Comparison of ENCODE assay signal across 21 cellular contexts in genomic region chr2:224573724-224574123, GRCh38. TPM values are rescaled to one million over a fixed set of nuclear protein-coding genes. Genes with fewer than 3 reads are reported as not detected.
DNase-seq lines count a peak whose midpoint lies in the region; ATAC-seq and TF ChIP-seq lines count a peak whose summit lies in the region.
"Had no signal": no experiment of that assay in that cellular context is flagged by ENCODE, and none has a peak within 500 bp of the region (broad histone marks: within the 10 kb centered on the region; RNA-seq: fewer than 3 reads in every experiment).

No MANE protein-coding gene starts in this region.

- H3K4me1 ChIP-seq in CD8-positive, alpha-beta memory T cell (ENCODE audit: insufficient read depth, low read length), result peaks cover 80% of the 10 kb centered on the region
- H3K4me1 ChIP-seq in OCI-LY7 (ENCODE audit: insufficient read depth, low read length, poor library complexity, severe bottlenecking), result peaks cover 88% of the 10 kb centered on the region
- peaks cover 14% of the 10 kb centered on the region for H3K4me1 ChIP-seq in endodermal cell (ENCODE audit: control insufficient read depth, insufficient read depth, low read length)
- H3K4me1 ChIP-seq in spleen, result peaks cover 56 to 100% (median 97%) of the 10 kb centered on the region in 6 donors

- peak overlapping the region in 1 of 8 donors; percentile 4 for H3K27ac Mint-ChIP-seq in CD8-positive, alpha-beta memory T cell
- peak overlapping the region; percentile 55 for H3K27ac Mint-ChIP-seq in endodermal cell
- peak overlapping the region in 3 of 10 donors; percentile 23 to 75 (median 44) for H3K27ac Mint-ChIP-seq in naive thymus-derived CD8-positive, alpha-beta T cell
- H3K27ac Mint-ChIP-seq: activated naive CD4-positive, alpha-beta T cell treated with anti-CD3 and anti-CD28 coated beads, Interleukin-2, amount 50 U/mL, for 72 hours; activated T-helper 1 cell treated with anti-CD3 and anti-CD28 coated beads, Interleukin-12 subunit alpha, Interleukin-12 subunit beta, Interleukin-2, Interleukin-4 antibody, amounts not matched to agents 30 ng/mL and 10 ng/mL and 1 ng/mL, durations not matched to agents 14 hours and 24 hours and 36 hours; T-helper 2 cell treated with Interferon-gamma antibody and Interleukin-4, amounts not matched to agents 5 μg/mL and 100 μg/mL, for 36 hours had no signal

- H3K4me1 Mint-ChIP-seq in CD8-positive, alpha-beta memory T cell, result peaks cover 87 to 100% (median 99%) of the 10 kb centered on the region in 3 donors
- H3K4me1 Mint-ChIP-seq in endodermal cell, result peaks cover 65% of the 10 kb centered on the region
- H3K4me1 Mint-ChIP-seq in naive thymus-derived CD8-positive, alpha-beta T cell, result peaks cover 34 to 99% (median 76%) of the 10 kb centered on the region in 4 donors

- ATAC-seq in naive thymus-derived CD8-positive, alpha-beta T cell, result no peak
- ATAC-seq in left lobe of liver, result no peak
- ATAC-seq: activated naive CD4-positive, alpha-beta T cell treated with anti-CD3 and anti-CD28 coated beads, Interleukin-2, amount 50 U/mL, for 72 hours; body of pancreas; foreskin keratinocyte had no signal

- intact Hi-C loops in OCI-LY7 (cut with micrococcal nuclease; ENCODE audit: unreplicated experiment) (no loop called here), spleen (cut with DNase I; ENCODE audit: low total_unique reads) (no loop called here)

- H3K4me2 ChIP-seq in OCI-LY7 (ENCODE audit: low read length), result peak overlapping the region; percentile 72
- H3K4me2 ChIP-seq: KMS-11 had no signal

- DNase-seq in CD8-positive, alpha-beta memory T cell, result no peak
- DNase-seq in OCI-LY7 (ENCODE audit: low spot score), result no peak
- DNase-seq in endodermal cell, result no peak
- no peak for DNase-seq in naive thymus-derived CD8-positive, alpha-beta T cell
- DNase-seq in spleen, result no peak
- DNase-seq in SIG-M5 (lab: John Stamatoyannopoulos, UW), result no peak
- DNase-seq in left lobe of liver (ENCODE audit: low spot score), result no peak
- no peak for DNase-seq in NCI-H1048 (lab: John Stamatoyannopoulos, UW)
- DNase-seq: activated CD4-positive, alpha-beta T cell treated with anti-CD3 and anti-CD28 coated beads, Interleukin-2, amount 50 U/mL, for 1 hour; body of pancreas; foreskin keratinocyte; hypothalamus; lower lobe of right lung; NCI-H187; NCI-H526 treated with DMSO at 0.1 percent for 48 hours; transverse colon; WERI-Rb-1 had no signal

- H3K27me3 ChIP-seq in CD8-positive, alpha-beta memory T cell (ENCODE audit: insufficient read depth, low read length, poor library complexity, severe bottlenecking), result no peaks in the 10 kb centered on the region
- H3K27me3 ChIP-seq in endodermal cell (ENCODE audit: control insufficient read depth, insufficient read depth, low read length, poor library complexity, severe bottlenecking) (no peaks in the 10 kb centered on the region), spleen (replicated peaks in 1 of 7) (no peaks in the 10 kb centered on the region)
- H3K27me3 ChIP-seq: body of pancreas, foreskin keratinocyte, transverse colon had no signal

- H3K9me3 ChIP-seq in CD8-positive, alpha-beta memory T cell (ENCODE audit: low read length), result no peaks in the 10 kb centered on the region
- H3K9me3 ChIP-seq in OCI-LY7 (ENCODE audit: low read length), result peaks cover 9% of the 10 kb centered on the region; the same call in 1 of the 2 replicates
- no peaks in the 10 kb centered on the region for H3K9me3 ChIP-seq in endodermal cell (ENCODE audit: control insufficient read depth, low read length)
- no peaks in the 10 kb centered on the region for H3K9me3 ChIP-seq in spleen
- H3K9me3 ChIP-seq: body of pancreas, lower lobe of right lung, transverse colon had no signal

- peak overlapping the region in 6 of 7 donors; percentile 0 to 70 (median 59) for H3K4me3 Mint-ChIP-seq in CD8-positive, alpha-beta memory T cell
- H3K4me3 Mint-ChIP-seq in endodermal cell, result no peak overlapping the region
- H3K4me3 Mint-ChIP-seq in naive thymus-derived CD8-positive, alpha-beta T cell, result peak overlapping the region; percentile 52 to 86 (median 69)
- H3K4me3 Mint-ChIP-seq: activated T-helper 1 cell treated with anti-CD3 and anti-CD28 coated beads, Interleukin-12 subunit alpha, Interleukin-12 subunit beta, Interleukin-2, Interleukin-4 antibody, amounts not matched to agents 30 ng/mL and 10 ng/mL and 1 ng/mL, durations not matched to agents 14 hours and 24 hours and 36 hours; T-helper 2 cell treated with Interferon-gamma antibody and Interleukin-4, amounts not matched to agents 5 μg/mL and 100 μg/mL, for 36 hours had no signal

- BruUV-seq in OCI-LY7 (replicated peaks; lab: Mats Ljungman, UMichigan), result no TSS peak

- WGBS in endodermal cell (ENCODE audit: insufficient coverage in 1 of 2, insufficient read length in 1 of 2), 2 experiments, result 100% methylated on average over 1 of the region's 1 CpG; no CpG with 5 or more reads in 1 of the 2 experiments
- 93 to 100% (median 93%) methylated on average over 1 of the region's 1 CpG for WGBS in spleen, 5 donors

- peaks cover 100% of the 10 kb centered on the region for H3K79me2 ChIP-seq in OCI-LY7 (ENCODE audit: insufficient read depth, low read depth, low read length)

- H2AFZ ChIP-seq in OCI-LY7 (ENCODE audit: low read length), result no peak overlapping the region

- H3K9me3 Mint-ChIP-seq in CD8-positive, alpha-beta memory T cell, result no peaks in the 10 kb centered on the region
- no peaks in the 10 kb centered on the region for H3K9me3 Mint-ChIP-seq in endodermal cell
- no peaks in the 10 kb centered on the region for H3K9me3 Mint-ChIP-seq in naive thymus-derived CD8-positive, alpha-beta T cell
- H3K9me3 Mint-ChIP-seq: activated naive CD4-positive, alpha-beta T cell treated with anti-CD3 and anti-CD28 coated beads, Interleukin-2, amount 50 U/mL, for 72 hours; activated T-helper 1 cell treated with anti-CD3 and anti-CD28 coated beads, Interleukin-12 subunit alpha, Interleukin-12 subunit beta, Interleukin-2, Interleukin-4 antibody, amounts not matched to agents 30 ng/mL and 10 ng/mL and 1 ng/mL, durations not matched to agents 14 hours and 24 hours and 36 hours; T-helper 2 cell treated with Interferon-gamma antibody and Interleukin-4, amounts not matched to agents 5 μg/mL and 100 μg/mL, for 36 hours had no signal

- no peak; the same call in 1 of the 2 replicates for TF ChIP-seq CTCF in OCI-LY7 (conservative IDR thresholded peaks at IDR 0.05; ENCODE audit: low read length)
- peak; percentile 16 for TF ChIP-seq CTCF in endodermal cell (conservative IDR thresholded peaks at IDR 0.05)
- TF ChIP-seq CTCF in spleen (IDR thresholded peaks at IDR 0.05 in 8 of 11, conservative IDR thresholded peaks at IDR 0.05 in 3 of 11), result no peak

- no peak overlapping the region for H3K27ac ChIP-seq in CD8-positive, alpha-beta memory T cell (ENCODE audit: low read depth, low read length)
- H3K27ac ChIP-seq in OCI-LY7 (ENCODE audit: low read depth, low read length, poor library complexity, severe bottlenecking) (no peak overlapping the region), endodermal cell (ENCODE audit: low read depth, low read length) (no peak overlapping the region), spleen (no peak overlapping the region)
- H3K27ac ChIP-seq: body of pancreas, foreskin keratinocyte, KMS-11, lower lobe of right lung, WERI-Rb-1 had no signal

- CTCF ChIA-PET in CD8-positive, alpha-beta memory T cell (lab: Charles Lee), result no interaction called here
- CTCF ChIA-PET in OCI-LY7 (lab: Charles Lee; ENCODE audit: unreplicated experiment), result no interaction called here

- TF ChIP-seq POLR2A in spleen (IDR thresholded peaks at IDR 0.05), result no peak

- no peaks in the 10 kb centered on the region for H3K36me3 ChIP-seq in CD8-positive, alpha-beta memory T cell (ENCODE audit: insufficient read depth, low read length)
- H3K36me3 ChIP-seq in OCI-LY7 (ENCODE audit: insufficient read depth, low read length) (peaks cover 69% of the 10 kb centered on the region), endodermal cell (ENCODE audit: control insufficient read depth, insufficient read depth, low read length) (peaks cover 6% of the 10 kb centered on the region), spleen (no peaks in the 10 kb centered on the region)
- H3K36me3 ChIP-seq: lower lobe of right lung, transverse colon had no signal

- POLR2A ChIA-PET in CD8-positive, alpha-beta memory T cell (lab: Charles Lee), result no interaction called here
- POLR2A ChIA-PET in OCI-LY7 (lab: Charles Lee), result interaction anchor here (0.5 to 2.7 kb wide), 6 partner anchors 11 to 169 kb away, joined by 3 to 24 read pairs (median 8); partner anchors contain the start of gene CUL3
- POLR2A ChIA-PET in naive thymus-derived CD8-positive, alpha-beta T cell (lab: Charles Lee), result interaction anchor here (1.6 kb wide), 1 partner anchor 11 kb away, joined by 5 read pairs; the partner anchor contains the start of gene CUL3

- no peak overlapping the region for H3K9ac ChIP-seq in endodermal cell (ENCODE audit: extremely low read depth, low read length, poor library complexity, severe bottlenecking)
- H3K9ac ChIP-seq: KMS-11 had no signal

- H3K4me3 ChIP-seq in CD8-positive, alpha-beta memory T cell (ENCODE audit: low read length), result no peak overlapping the region
- H3K4me3 ChIP-seq in OCI-LY7 (ENCODE audit: low read depth, low read length, poor library complexity, severe bottlenecking) (peak overlapping the region; percentile 45), endodermal cell (ENCODE audit: low read length) (peak overlapping the region; percentile 47), spleen (no peak overlapping the region)
- H3K4me3 ChIP-seq: body of pancreas, lower lobe of right lung, transverse colon had no signal

- peaks cover 0 to 2% (median 0%) of the 10 kb centered on the region in 3 donors for H3K36me3 Mint-ChIP-seq in CD8-positive, alpha-beta memory T cell
- H3K36me3 Mint-ChIP-seq in endodermal cell (ENCODE audit: low read depth), result no peaks in the 10 kb centered on the region
- peaks cover 0 to 7% (median 0%) of the 10 kb centered on the region in 3 donors for H3K36me3 Mint-ChIP-seq in naive thymus-derived CD8-positive, alpha-beta T cell

- peaks cover 85% of the 10 kb centered on the region for H4K20me1 ChIP-seq in OCI-LY7 (ENCODE audit: insufficient read depth, low read length)

- H3K9me2 ChIP-seq in OCI-LY7 (ENCODE audit: insufficient read depth, low read length), result no peaks in the 10 kb centered on the region

- H3K27me3 Mint-ChIP-seq in CD8-positive, alpha-beta memory T cell, result no peaks in the 10 kb centered on the region
- H3K27me3 Mint-ChIP-seq in endodermal cell (ENCODE audit: insufficient read depth), result no peaks in the 10 kb centered on the region
- no peaks in the 10 kb centered on the region for H3K27me3 Mint-ChIP-seq in naive thymus-derived CD8-positive, alpha-beta T cell

RNA-seq across cellular contexts. Expression of gene CUL3, which starts 11.4 kb away (rescaled TPM):
- 100 to 1,000 TPM; 100 to 104 TPM for total RNA-seq in CD8-positive, alpha-beta memory T cell
- 58.1 TPM for polyA plus RNA-seq in CD8-positive, alpha-beta memory T cell
- total RNA-seq in OCI-LY7 (2014; rRNA removed; shearing (Covaris generic)), result 50.6 and 56.4 TPM in 2 replicates
- total RNA-seq in OCI-LY7 (2022), result 142 and 155 TPM in 2 replicates
- 10 to 100 TPM; 78.4 to 89.9 TPM for total RNA-seq in endodermal cell
- polyA plus RNA-seq in endodermal cell (2013, experiment 1 of 2), result 95.6 TPM
- 101 TPM for polyA plus RNA-seq in endodermal cell (2013, experiment 2 of 2)
- 10 to 100 TPM; 96.5 to 96.8 TPM for total RNA-seq in naive thymus-derived CD8-positive, alpha-beta T cell
- polyA plus RNA-seq in naive thymus-derived CD8-positive, alpha-beta T cell, result 10 to 100 TPM; 20.0 to 57.0 (median 26.1) TPM
- 10 to 100 TPM; 75.8 to 99.7 (median 83.7) TPM for total RNA-seq in spleen
- 10 to 100 TPM; 66.0 to 84.2 (median 81.6) TPM for polyA plus RNA-seq in spleen
- 34.6 TPM for total RNA-seq in left lobe of liver

Comparison
In these comparisons a context has a peak if more than half of its experiments do, and no peak if none do; other contexts are left out.
1. H3K4me3 ChIP-seq: peak in OCI-LY7 (single experiment) and endodermal cell (single experiment); none in CD8-positive, alpha-beta memory T cell (single experiment) and spleen (0 of 8).